8 cellular contexts compared by ENCODE assay signal in the genomic region with DNA sequence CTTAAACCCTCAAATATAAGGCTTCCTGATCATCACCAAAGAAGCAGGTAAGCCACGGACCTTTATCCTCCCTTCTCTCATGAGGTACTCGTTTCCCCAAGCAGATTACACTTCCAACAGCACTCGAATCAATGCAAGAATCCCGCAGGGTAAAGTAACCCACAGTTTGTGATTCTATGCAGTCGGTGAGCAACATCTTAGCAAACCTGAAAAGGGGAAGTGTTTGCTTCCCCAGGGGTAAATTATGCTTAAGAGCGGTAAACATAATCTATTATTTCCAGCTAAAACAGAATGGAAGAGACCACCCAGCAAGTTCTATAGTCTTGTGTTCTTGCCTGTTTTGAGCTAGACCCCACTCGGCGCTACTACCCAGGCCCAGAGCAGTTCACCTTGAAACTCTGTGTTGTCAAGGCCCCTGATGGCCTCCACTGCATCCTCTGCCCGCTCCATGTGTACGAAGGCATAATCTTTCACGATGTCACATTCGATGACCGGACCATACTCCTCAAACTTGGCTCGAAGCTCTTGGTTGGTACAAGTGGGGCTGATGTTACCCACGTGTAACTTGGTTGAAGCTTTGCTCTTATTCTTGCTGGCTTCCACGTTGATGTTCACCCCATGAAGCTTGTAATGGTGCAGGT. TPM values are rescaled to one million over a fixed set of nuclear protein-coding genes. Genes with fewer than 3 reads are reported as not detected.
DNase-seq lines count a peak whose midpoint lies in the region; TF ChIP-seq lines count a peak whose summit lies in the region.

No MANE protein-coding gene starts in this region.

- DNase-seq in NOMO-1 treated with DMSO at 0.1 percent for 48 hours (lab: John Stamatoyannopoulos, UW; ENCODE audit: unreplicated experiment) (peak; percentile 70), dorsolateral prefrontal cortex (no peak), trophoblast cell (no peak), HPDE6-E6E7 (ENCODE audit: extremely low spot score) (no peak), UCSD-AML1 (lab: John Stamatoyannopoulos, UW; ENCODE audit: unreplicated experiment) (no peak), posterior cingulate gyrus (no peak), NCI-H1694 treated with DMSO at 0.1 percent for 48 hours (lab: John Stamatoyannopoulos, UW) (no peak)

- H3K79me1 ChIP-seq in trophoblast cell (ENCODE audit: low read length): peaks cover 10% of the 10 kb centered on the region

- H4K20me1 ChIP-seq in DOHH2 (ENCODE audit: control insufficient read depth, insufficient read depth, low read depth, low read length): no peaks in the 10 kb centered on the region

- H2BK120ac ChIP-seq in trophoblast cell (ENCODE audit: insufficient read depth, low read length, poor library complexity): no peak overlapping the region

- peak overlapping the region; percentile 27 for H3K4ac ChIP-seq in trophoblast cell (ENCODE audit: low read depth, low read length)

- peak overlapping the region; percentile 20 for H4K12ac ChIP-seq in trophoblast cell (ENCODE audit: low read depth, low read length)

- no peak overlapping the region for H3K23ac ChIP-seq in trophoblast cell (ENCODE audit: low read length)

- peaks cover 18% of the 10 kb centered on the region for H3F3A ChIP-seq in DOHH2 (ENCODE audit: control insufficient read depth, insufficient read depth)

- no peak overlapping the region for H3K14ac ChIP-seq in trophoblast cell (ENCODE audit: low read length)

- H3K9me3 ChIP-seq in DOHH2 (ENCODE audit: control insufficient read depth, insufficient read depth, low read length) (no peaks in the 10 kb centered on the region), trophoblast cell (ENCODE audit: insufficient read depth, low read depth, low read length) (no peaks in the 10 kb centered on the region)

- no peak overlapping the region for H2BK12ac ChIP-seq in trophoblast cell (ENCODE audit: low read length)

- peak overlapping the region; percentile 100 for H3K4me2 ChIP-seq in DOHH2 (ENCODE audit: low read length)
- peak overlapping the region; percentile 87 for H3K4me2 ChIP-seq in trophoblast cell (ENCODE audit: low read length)

- H3K27me3 ChIP-seq in DOHH2 (ENCODE audit: control insufficient read depth, low read length) (no peaks in the 10 kb centered on the region), dorsolateral prefrontal cortex (no peaks in the 10 kb centered on the region), trophoblast cell (ENCODE audit: insufficient read depth, low read length) (no peaks in the 10 kb centered on the region)

- no peak overlapping the region for H3K9ac ChIP-seq in trophoblast cell (ENCODE audit: low read length)

- no peak overlapping the region for H3K18ac ChIP-seq in trophoblast cell (ENCODE audit: low read length)

- no peak overlapping the region for H2AFZ ChIP-seq in trophoblast cell (ENCODE audit: insufficient read depth, low read length, poor library complexity)

- H3K27ac ChIP-seq in DOHH2 (ENCODE audit: low read depth, low read length) (0 out of 2 replicates have a peak overlapping the region, but pooled peaks have one; percentile 21), dorsolateral prefrontal cortex (peak overlapping the region in 15 of 59 donors; percentile 6 to 99 (median 94)), trophoblast cell (ENCODE audit: low read depth, low read length) (no peak overlapping the region)

- H3K4me1 ChIP-seq in DOHH2 (ENCODE audit: control insufficient read depth, low read length) (peaks cover 45% of the 10 kb centered on the region), trophoblast cell (ENCODE audit: control insufficient read depth in 1 of 2, insufficient read depth in 2 of 2, low read length in 2 of 2) (peaks cover 9% of the 10 kb centered on the region in 2 experiments)

- TF ChIP-seq CTCF in DOHH2 (IDR thresholded peaks at IDR 0.05; ENCODE audit: low read depth, low read length, poor library complexity, severe bottlenecking): no peak
- TF ChIP-seq CTCF in dorsolateral prefrontal cortex (IDR thresholded peaks at IDR 0.05 in 54 of 56, conservative IDR thresholded peaks at IDR 0.05 in 2 of 56; ENCODE audit: low read depth in 1 of 56, partially characterized antibody in 56 of 56): no peak

- intact Hi-C loops in dorsolateral prefrontal cortex (cut with DNase I): loop anchor here (2.0 to 10.0 kb wide), 6 partner anchors 38 to 242 kb away; a partner anchor contains a TSS
- intact Hi-C loops in posterior cingulate gyrus (cut with DNase I): loop anchor here (10.0 kb wide), 1 partner anchor 242 kb away; a partner anchor contains a TSS

- H2AK5ac ChIP-seq in trophoblast cell (ENCODE audit: low read length): no peak overlapping the region

- H3K79me2 ChIP-seq in DOHH2 (ENCODE audit: control insufficient read depth, low read length) (peaks cover 58% of the 10 kb centered on the region), trophoblast cell (ENCODE audit: control insufficient read depth, insufficient read depth, low read length, poor library complexity) (peaks cover 5% of the 10 kb centered on the region)

- H4K8ac ChIP-seq in trophoblast cell (ENCODE audit: low read depth, low read length): no peak overlapping the region

- H3K4me3 ChIP-seq in DOHH2 (ENCODE audit: low read length): peak overlapping the region; percentile 83
- peak overlapping the region in 56 of 59 donors; percentile 8 to 98 (median 78) for H3K4me3 ChIP-seq in dorsolateral prefrontal cortex
- H3K4me3 ChIP-seq in trophoblast cell (ENCODE audit: low read depth, low read length): no peak overlapping the region

- H2BK5ac ChIP-seq in trophoblast cell (ENCODE audit: low read depth, low read length, poor library complexity): no peak overlapping the region

- H4K91ac ChIP-seq in trophoblast cell (ENCODE audit: low read depth, low read length): no peak overlapping the region

- H3K36me3 ChIP-seq in DOHH2 (ENCODE audit: control insufficient read depth, low read length) (peaks cover 32% of the 10 kb centered on the region), trophoblast cell (ENCODE audit: control insufficient read depth in 1 of 2, insufficient read depth in 2 of 2, low read length in 2 of 2) (peaks cover 0 to 2% of the 10 kb centered on the region in 2 experiments)

- WGBS in trophoblast cell (ENCODE audit: extremely low coverage, insufficient coverage, insufficient read length): no CpG with 5 or more reads among the region's 16 CpGs

- H3K9me2 ChIP-seq in DOHH2 (replicated peaks; ENCODE audit: control insufficient read depth, low read length): no peaks in the 10 kb centered on the region

RNA-seq across cellular contexts. Expression of a gene that starts 1.3 kb away (rescaled TPM):
- 10 to 100 TPM; 17.3 to 45.2 (median 30.7) TPM for total RNA-seq in dorsolateral prefrontal cortex
- polyA plus RNA-seq in trophoblast cell (2013): 23.6 and 23.8 TPM in 2 replicates

RNA-seq across cellular contexts. Expression of a gene that starts 37.9 kb away (rescaled TPM):
- total RNA-seq in dorsolateral prefrontal cortex: 100 to 1,000 TPM in 73 of 120 experiments, 10 to 100 TPM in 47; 72.2 to 164 (median 105) TPM
- 136 and 139 TPM in 2 replicates for polyA plus RNA-seq in trophoblast cell (2013)

RNA-seq across cellular contexts. Expression of a gene that starts 52.6 kb away (rescaled TPM):
- 100 to 1,000 TPM in 119 of 120 experiments, 10 to 100 TPM in 1; 79.3 to 370 (median 252) TPM for total RNA-seq in dorsolateral prefrontal cortex
- 7.6 and 8.6 TPM in 2 replicates for polyA plus RNA-seq in trophoblast cell (2013)

RNA-seq across cellular contexts. Expression of a gene that starts 60.0 kb away (rescaled TPM):
- 100 to 1,000 TPM in 61 of 120 experiments, 10 to 100 TPM in 59; 62.9 to 242 (median 100) TPM for total RNA-seq in dorsolateral prefrontal cortex
- polyA plus RNA-seq in trophoblast cell (2013): 57.7 and 58.2 TPM in 2 replicates
